ENCODE assay signal across 8 cellular contexts in the genomic region with DNA sequence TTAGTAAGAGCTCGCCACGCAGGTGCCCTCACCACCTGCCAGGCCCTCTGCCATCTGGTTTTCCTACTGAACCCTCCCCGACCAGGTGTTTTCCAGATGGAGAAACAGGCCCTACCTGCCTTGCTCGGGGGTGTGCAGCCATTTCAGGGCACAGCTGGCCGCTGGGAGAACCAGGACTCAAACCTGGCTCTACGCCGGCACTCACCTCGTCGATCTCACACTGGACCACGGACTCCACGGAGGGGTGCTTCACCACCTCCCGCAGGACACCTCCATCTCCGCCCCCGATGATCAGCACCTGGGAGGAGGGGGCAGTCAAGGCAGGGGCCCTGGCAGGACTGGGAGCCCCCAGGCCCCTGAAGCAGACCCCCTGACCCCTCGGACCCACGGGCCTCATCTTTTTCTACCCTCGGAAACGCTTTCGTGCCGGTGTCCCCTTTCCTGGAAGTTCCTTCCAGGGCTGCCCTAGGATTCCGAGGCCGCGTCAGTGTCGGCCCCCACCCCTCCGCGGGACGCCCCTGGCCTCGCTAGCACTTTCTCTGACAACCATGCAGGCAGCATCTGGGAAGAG. TPM values are rescaled to one million over a fixed set of nuclear protein-coding genes. Genes with fewer than 3 reads are reported as not detected.
DNase-seq lines count a peak whose midpoint lies in the region; ATAC-seq and TF ChIP-seq lines count a peak whose summit lies in the region.

No MANE protein-coding gene starts in this region.

- intact Hi-C loops in right cardiac atrium (cut with DNase I), result no loop called here

- H3K27me3 ChIP-seq in SK-N-SH (ENCODE audit: insufficient read depth), result no peaks in the 10 kb centered on the region
- H3K27me3 ChIP-seq in RWPE2 (ENCODE audit: insufficient read depth, poor library complexity, severe bottlenecking), result no peaks in the 10 kb centered on the region
- no peaks in the 10 kb centered on the region for H3K27me3 ChIP-seq in right cardiac atrium (ENCODE audit: control insufficient read depth, insufficient read depth)

- H3K4me1 Mint-ChIP-seq in stimulated activated naive B cell treated with anti-CD40 and anti-IgM and Interleukin-4, amounts not matched to agents 10 μg/mL and 1 μg/mL and 100 μg/mL, for 72 hours, result peaks cover 23 to 43% of the 10 kb centered on the region in 2 donors

- H3K9me3 Mint-ChIP-seq in stimulated activated naive B cell treated with anti-CD40 and anti-IgM and Interleukin-4, amounts not matched to agents 10 μg/mL and 1 μg/mL and 100 μg/mL, for 72 hours, result no peaks in the 10 kb centered on the region

- POLR2A ChIA-PET in SK-N-SH (lab: Yijun Ruan, JAX), result no interaction called here

- CTCF ChIA-PET in SK-N-SH (lab: Yijun Ruan, JAX), result interaction anchor here (3.7 kb wide), 1 partner anchor 21 kb away, joined by 34 read pairs; no protein-coding TSS in a partner anchor

- TF ChIP-seq CTCF in SK-N-SH (IDR thresholded peaks at IDR 0.05) (no peak), RWPE2 (IDR thresholded peaks at IDR 0.05; ENCODE audit: poor library complexity, severe bottlenecking) (no peak)

- H3K79me2 ChIP-seq in SK-N-SH (ENCODE audit: insufficient read depth), result peaks cover 31% of the 10 kb centered on the region

- H3K9ac ChIP-seq in SK-N-SH, result peak overlapping the region; percentile 73

- H3K27me3 Mint-ChIP-seq in stimulated activated naive B cell treated with anti-CD40 and anti-IgM and Interleukin-4, amounts not matched to agents 10 μg/mL and 1 μg/mL and 100 μg/mL, for 72 hours, result no peaks in the 10 kb centered on the region

- peaks cover 10% of the 10 kb centered on the region for H3F3A ChIP-seq in SK-N-SH (replicated peaks; ENCODE audit: insufficient read depth)

- TF ChIP-seq RAD21 in SK-N-SH (IDR thresholded peaks at IDR 0.05; ENCODE audit: low read length), result no peak

- H3K27ac Mint-ChIP-seq in stimulated activated naive B cell treated with anti-CD40 and anti-IgM and Interleukin-4, amounts not matched to agents 10 μg/mL and 1 μg/mL and 100 μg/mL, for 72 hours, result peak overlapping the region; percentile 94

- peak; percentile 48 for DNase-seq in SK-N-SH
- DNase-seq in RWPE2 (ENCODE audit: low spot score), result no peak
- DNase-seq in right cardiac atrium, result no peak
- DNase-seq in stimulated activated naive B cell treated with anti-CD40 and anti-IgM and Interleukin-4, amounts not matched to agents 10 μg/mL and 1 μg/mL and 100 μg/mL, for 72 hours, result no peak
- no peak for DNase-seq in COLO829 (ENCODE audit: low spot score)
- DNase-seq in glomerular visceral epithelial cell (ENCODE audit: extremely low spot score), result no peak

- H3K9me3 ChIP-seq in SK-N-SH (no peaks in the 10 kb centered on the region), RWPE2 (ENCODE audit: severe bottlenecking) (no peaks in the 10 kb centered on the region), right cardiac atrium (ENCODE audit: control insufficient read depth, low read length) (no peaks in the 10 kb centered on the region)

- TF ChIP-seq EP300 in SK-N-SH (IDR thresholded peaks at IDR 0.05; ENCODE audit: borderline replicate concordance in 1 of 2, low read depth in 1 of 2, low read length in 1 of 2), result no peak

- H3K4me2 ChIP-seq in SK-N-SH, result peak overlapping the region; percentile 99

- H3K4me3 ChIP-seq in SK-N-SH (ENCODE audit: low read depth in 2 of 2, low read length in 1 of 2) (peak overlapping the region; percentile 86 to 87), RWPE2 (ENCODE audit: severe bottlenecking) (peak overlapping the region; percentile 96), right cardiac atrium (ENCODE audit: low read length) (peak overlapping the region; percentile 79)

- H3K27ac ChIP-seq in SK-N-SH (ENCODE audit: low read depth in 2 of 2, low read length in 1 of 2), result no peak overlapping the region
- H3K27ac ChIP-seq in RWPE2 (ENCODE audit: poor library complexity, severe bottlenecking), result peak overlapping the region; percentile 57
- H3K27ac ChIP-seq in right cardiac atrium (ENCODE audit: low read length), result no peak overlapping the region

- H3K36me3 ChIP-seq in SK-N-SH (replicated peaks in 1 of 2; ENCODE audit: control insufficient read depth in 1 of 2, insufficient read depth in 2 of 2, low read length in 1 of 2) (peaks cover 5 to 17% of the 10 kb centered on the region in 2 experiments), RWPE2 (ENCODE audit: low read depth) (peaks cover 35% of the 10 kb centered on the region)

- H3K4me3 Mint-ChIP-seq in stimulated activated naive B cell treated with anti-CD40 and anti-IgM and Interleukin-4, amounts not matched to agents 10 μg/mL and 1 μg/mL and 100 μg/mL, for 72 hours, result peak overlapping the region; percentile 95 to 96

- H3K4me1 ChIP-seq in SK-N-SH (ENCODE audit: control insufficient read depth in 1 of 2, insufficient read depth in 2 of 2, low read depth in 1 of 2, low read length in 1 of 2) (peaks cover 5 to 13% of the 10 kb centered on the region in 2 experiments; a peak in 3 of 4 replicates), RWPE2 (ENCODE audit: insufficient read depth, poor library complexity, severe bottlenecking) (peaks cover 4% of the 10 kb centered on the region), right cardiac atrium (ENCODE audit: control insufficient read depth, insufficient read depth, low read length) (no peaks in the 10 kb centered on the region)

- H3K9me2 ChIP-seq in SK-N-SH, result no peaks in the 10 kb centered on the region

- ATAC-seq in SK-N-SH treated with all-trans-retinoic acid at 6 μM for 48 hours (no peak), RWPE2 (ENCODE audit: low read depth) (no peak), right cardiac atrium (no peak), HG03139 (IDR thresholded peaks at IDR 0.05; ENCODE audit: unreplicated experiment) (no peak)
- ATAC-seq in stimulated activated naive B cell treated with anti-CD40 and anti-IgM and Interleukin-4, amounts not matched to agents 10 μg/mL and 1 μg/mL and 100 μg/mL, for 72 hours (replicated peaks), result no peak

- peaks cover 29 to 50% of the 10 kb centered on the region in 2 donors for H3K36me3 Mint-ChIP-seq in stimulated activated naive B cell treated with anti-CD40 and anti-IgM and Interleukin-4, amounts not matched to agents 10 μg/mL and 1 μg/mL and 100 μg/mL, for 72 hours

- H2AFZ ChIP-seq in SK-N-SH (ENCODE audit: low read depth), result no peak overlapping the region

- H4K20me1 ChIP-seq in SK-N-SH (ENCODE audit: insufficient read depth), result peaks cover 4% of the 10 kb centered on the region; the same call in 1 of the 2 replicates

- 26% methylated on average over 17 of the region's 28 CpGs for WGBS in SK-N-SH (ENCODE audit: low lambda C conversion rate)
- WGBS in right cardiac atrium, result 55% methylated on average over 28 of the region's 28 CpGs

TF ChIP-seq in SK-N-SH, 30 proteins besides CTCF, POLR2A, EP300 and RAD21:
- TF ChIP-seq FOXJ3 (CRISPR knock-in tag; IDR thresholded peaks at IDR 0.05), result no peak

TF ChIP-seq in SK-N-SH treated with all-trans-retinoic acid at 6 μM for 48 hours, 23 proteins besides CTCF, POLR2A, EP300 and RAD21:
- TF ChIP-seq TCF4 (CRISPR knock-in tag; IDR thresholded peaks at IDR 0.05; ENCODE audit: borderline replicate concordance), result no peak

RNA-seq across cellular contexts. Expression of gene SRM, which starts 1.1 kb away (rescaled TPM):
- polyA plus RNA-seq in SK-N-SH (2012; rRNA removed), result 60.9 and 105 TPM in 2 replicates
- polyA plus RNA-seq in SK-N-SH (2012; cell fraction: cytosol; rRNA removed), result 82.2 and 124 TPM in 2 replicates
- polyA plus RNA-seq in SK-N-SH (2012; cell fraction: nucleus; rRNA removed), result 61.2 and 80.1 TPM in 2 replicates
- total RNA-seq in right cardiac atrium, result 10 to 100 TPM; 43.6 to 72.6 (median 65.2) TPM
- 61.6 TPM for polyA plus RNA-seq in right cardiac atrium

RNA-seq across cellular contexts. Expression of gene MASP2, which starts 11.6 kb away (rescaled TPM):
- not detected in 2 replicates for polyA plus RNA-seq in SK-N-SH (2012; rRNA removed)
- polyA plus RNA-seq in SK-N-SH (2012; cell fraction: cytosol; rRNA removed), result not detected in 2 replicates
- polyA plus RNA-seq in SK-N-SH (2012; cell fraction: nucleus; rRNA removed), result 0.05 and 0.21 TPM in 2 replicates
- not detected for total RNA-seq in right cardiac atrium
- not detected for polyA plus RNA-seq in right cardiac atrium

RNA-seq across cellular contexts. Expression of gene EXOSC10, which starts 41.0 kb away (rescaled TPM):
- polyA plus RNA-seq in SK-N-SH (2012; rRNA removed) (62.5 and 79.8 TPM in 2 replicates), right cardiac atrium (20.1 TPM)
- polyA plus RNA-seq in SK-N-SH (2012; cell fraction: cytosol; rRNA removed), result 38.4 and 42.5 TPM in 2 replicates
- 151 and 225 TPM in 2 replicates for polyA plus RNA-seq in SK-N-SH (2012; cell fraction: nucleus; rRNA removed)
- total RNA-seq in right cardiac atrium, result 10 to 100 TPM; 21.8 to 25.7 (median 22.3) TPM

RNA-seq across cellular contexts. Expression of gene TARDBP, which starts 46.2 kb away (rescaled TPM):
- 156 and 207 TPM in 2 replicates for polyA plus RNA-seq in SK-N-SH (2012; rRNA removed)
- 151 and 217 TPM in 2 replicates for polyA plus RNA-seq in SK-N-SH (2012; cell fraction: cytosol; rRNA removed)
- polyA plus RNA-seq in SK-N-SH (2012; cell fraction: nucleus; rRNA removed), result 379 and 436 TPM in 2 replicates
- 100 to 1,000 TPM in 2 of 4 donors, 10 to 100 TPM in 2; 78.7 to 137 (median 109) TPM for total RNA-seq in right cardiac atrium
- 113 TPM for polyA plus RNA-seq in right cardiac atrium
